8 cellular contexts compared by ENCODE assay signal in genomic region chr11:128548655-128549255, GRCh38. TPM values are rescaled to one million over a fixed set of nuclear protein-coding genes. Genes with fewer than 3 reads are reported as not detected.
DNase-seq lines count a peak whose midpoint lies in the region; ATAC-seq and TF ChIP-seq lines count a peak whose summit lies in the region.

No MANE protein-coding gene starts in this region.

- in situ Hi-C loops in KBM-7 (cut with MboI; ENCODE audit: low pct_unique_long_range_greater_than_20kb, low sequenced_read_pairs): no loop called here

- ATAC-seq in GM21423 (IDR thresholded peaks at IDR 0.05; ENCODE audit: unreplicated experiment): no peak

- H3K4me3 ChIP-seq in retinal pigment epithelial cell (ENCODE audit: low read length): peak overlapping the region; percentile 51

- no peak for TF ChIP-seq CTCF in retinal pigment epithelial cell (conservative IDR thresholded peaks at IDR 0.05; ENCODE audit: low read depth, low read length)

- H3K27ac ChIP-seq in adipose tissue (ENCODE audit: low read depth, low read length): peak overlapping the region; percentile 20

- DNase-seq in AML-193 (lab: John Stamatoyannopoulos, UW): peak; percentile 10 to 28
- peak; percentile 86 for DNase-seq in KBM-7
- DNase-seq in hepatic stellate cell (ENCODE audit: low spot score): peak; percentile 43
- no peak for DNase-seq in retinal pigment epithelial cell (ENCODE audit: low read depth)
- no peak for DNase-seq in SIG-M5 (lab: John Stamatoyannopoulos, UW)
- DNase-seq in SHP77 treated with DMSO at 0.1 percent for 48 hours (lab: John Stamatoyannopoulos, UW): no peak

- 1 to 2% (median 2%) methylated on average over 26 to 32 of the region's 32 CpGs for WGBS in adipose tissue, 3 donors

RNA-seq across cellular contexts. Expression of gene ETS1, which starts 38.6 kb away (rescaled TPM):
- 10 to 100 TPM; 13.7 to 89.4 (median 51.5) TPM for polyA plus RNA-seq in adipose tissue

Comparison
In these comparisons a context has a peak if more than half of its experiments do, and no peak if none do; other contexts are left out.
1. DNase-seq: peak in AML-193 (2 of 2), KBM-7 (single experiment) and hepatic stellate cell (single experiment); none in retinal pigment epithelial cell (single experiment), SIG-M5 (single experiment) and SHP77 treated with DMSO at 0.1 percent for 48 hours (single experiment).